In genomic region chr1:204041232-204041767, GRCh38 we compare ENCODE assay signal across 1 cellular context.
TF ChIP-seq lines count a peak whose summit lies in the region.

No MANE protein-coding gene starts in this region.

TF ChIP-seq in HepG2, 621 proteins besides CTCF, POLR2A, EP300 and RAD21 (continued from another document):
- TF ChIP-seq ZNF281 (CRISPR knock-in tag; IDR thresholded peaks at IDR 0.05; ENCODE audit: borderline replicate concordance) (peak; percentile 27; the same call in 1 of the 2 replicates), ZNF687 (CRISPR knock-in tag; IDR thresholded peaks at IDR 0.05) (0 out of 2 replicates have a peak, but pooled peaks have one; percentile 14), GFI1 (CRISPR knock-in tag; IDR thresholded peaks at IDR 0.05; ENCODE audit: borderline replicate concordance) (no peak), PATZ1 (CRISPR knock-in tag; IDR thresholded peaks at IDR 0.05) (peak; percentile 77), FOXC1 (CRISPR knock-in tag; IDR thresholded peaks at IDR 0.05; ENCODE audit: borderline replicate concordance) (peak; percentile 52; the same call in 1 of the 2 replicates), TCF12 (IDR thresholded peaks at IDR 0.05) (no peak), TCF12 (CRISPR knock-in tag; IDR thresholded peaks at IDR 0.05) (no peak), PAXIP1 (CRISPR knock-in tag; conservative IDR thresholded peaks at IDR 0.05) (0 out of 2 replicates have a peak, but pooled peaks have one; percentile 25)
